In the genomic region with DNA sequence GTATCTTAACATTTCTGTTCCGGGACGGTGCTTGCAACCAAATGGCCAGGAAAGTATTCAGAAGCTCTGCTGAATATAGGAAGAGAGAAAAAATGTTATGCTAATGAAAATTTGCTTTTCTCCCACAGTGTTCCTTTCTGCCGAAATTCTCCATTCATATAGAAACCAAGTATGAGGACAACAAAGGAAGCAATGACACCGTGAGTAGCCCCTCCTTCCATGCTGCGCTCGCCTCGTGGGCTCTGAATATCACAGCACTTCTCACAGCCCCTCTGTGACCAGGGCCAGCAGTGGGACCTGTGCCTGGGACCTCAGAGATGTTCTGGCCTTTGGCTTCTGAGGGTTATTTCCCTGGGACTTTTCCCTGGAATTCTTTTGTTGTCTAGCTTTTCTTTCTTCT, we compare ENCODE assay signal across 14 cellular contexts.
DNase-seq lines count a peak whose midpoint lies in the region; ATAC-seq and TF ChIP-seq lines count a peak whose summit lies in the region.
"Had no signal": no experiment of that assay in that cellular context is flagged by ENCODE, and none has a peak within 500 bp of the region (broad histone marks: within the 10 kb centered on the region; RNA-seq: fewer than 3 reads in every experiment).

No MANE protein-coding gene starts in this region.

- H3K79me2 ChIP-seq in DOHH2 (ENCODE audit: control insufficient read depth, low read length) = no peaks in the 10 kb centered on the region

- peak overlapping the region; percentile 61 for H3K4me2 ChIP-seq in DOHH2 (ENCODE audit: low read length)

- no peak for TF ChIP-seq CTCF in DOHH2 (IDR thresholded peaks at IDR 0.05; ENCODE audit: low read depth, low read length, poor library complexity, severe bottlenecking)

- DNase-seq in immature natural killer cell (no peak), G401 (ENCODE audit: low spot score) (no peak)
- no peak for DNase-seq in activated T-helper 1 cell treated with anti-CD3 and anti-CD28 coated beads, Interleukin-12 subunit alpha, Interleukin-12 subunit beta, Interleukin-2, Interleukin-4 antibody, amounts not matched to agents 30 ng/mL and 10 ng/mL and 1 ng/mL, durations not matched to agents 14 hours and 24 hours and 36 hours (ENCODE audit: low spot score)
- DNase-seq: NCI-H1417 treated with DMSO at 0.1 percent for 48 hours, NCI-H510A, T1000 had no signal

- no peaks in the 10 kb centered on the region for H3K36me3 ChIP-seq in DOHH2 (ENCODE audit: control insufficient read depth, low read length)
- H3K36me3 ChIP-seq: prostate gland had no signal

- intact Hi-C loops in activated T-helper 1 cell treated with anti-CD3 and anti-CD28 coated beads, Interleukin-12 subunit alpha, Interleukin-12 subunit beta, Interleukin-2, Interleukin-4 antibody, amounts not matched to agents 30 ng/mL and 10 ng/mL and 1 ng/mL, durations not matched to agents 14 hours and 24 hours and 36 hours (cut with micrococcal nuclease) = no loop called here

- peaks cover 6 to 7% (median 6%) of the 10 kb centered on the region in 3 donors for H3K27me3 Mint-ChIP-seq in immature natural killer cell (ENCODE audit: low read depth in 3 of 3)
- no peaks in the 10 kb centered on the region for H3K27me3 Mint-ChIP-seq in activated T-helper 1 cell treated with anti-CD3 and anti-CD28 coated beads, Interleukin-12 subunit alpha, Interleukin-12 subunit beta, Interleukin-2, Interleukin-4 antibody, amounts not matched to agents 30 ng/mL and 10 ng/mL and 1 ng/mL, durations not matched to agents 14 hours and 24 hours and 36 hours (ENCODE audit: insufficient read depth)

- H3K4me3 ChIP-seq in DOHH2 (ENCODE audit: low read length) = peak overlapping the region; percentile 37
- H3K4me3 ChIP-seq: prostate gland had no signal

- no peaks in the 10 kb centered on the region for H4K20me1 ChIP-seq in DOHH2 (ENCODE audit: control insufficient read depth, insufficient read depth, low read depth, low read length)

- no peaks in the 10 kb centered on the region for H3K9me3 ChIP-seq in DOHH2 (ENCODE audit: control insufficient read depth, insufficient read depth, low read length)
- H3K9me3 ChIP-seq: prostate gland had no signal

- H3K36me3 Mint-ChIP-seq in immature natural killer cell = peaks cover 3 to 12% (median 4%) of the 10 kb centered on the region in 3 donors
- H3K36me3 Mint-ChIP-seq in activated T-helper 1 cell treated with anti-CD3 and anti-CD28 coated beads, Interleukin-12 subunit alpha, Interleukin-12 subunit beta, Interleukin-2, Interleukin-4 antibody, amounts not matched to agents 30 ng/mL and 10 ng/mL and 1 ng/mL, durations not matched to agents 14 hours and 24 hours and 36 hours (ENCODE audit: low read depth) = peaks cover 3% of the 10 kb centered on the region
- H3K36me3 Mint-ChIP-seq: mesothelial cell of epicardium had no signal

- H3K27ac ChIP-seq in DOHH2 (ENCODE audit: low read depth, low read length) = peak overlapping the region; percentile 22; the same call in 1 of the 2 replicates
- H3K27ac ChIP-seq: prostate gland had no signal

- H3K27ac Mint-ChIP-seq in immature natural killer cell = peak overlapping the region in 4 of 6 donors; percentile 0 to 84 (median 32)
- no peak overlapping the region for H3K27ac Mint-ChIP-seq in activated T-helper 1 cell treated with anti-CD3 and anti-CD28 coated beads, Interleukin-12 subunit alpha, Interleukin-12 subunit beta, Interleukin-2, Interleukin-4 antibody, amounts not matched to agents 30 ng/mL and 10 ng/mL and 1 ng/mL, durations not matched to agents 14 hours and 24 hours and 36 hours
- H3K27ac Mint-ChIP-seq: mesothelial cell of epicardium had no signal

- in situ Hi-C loops in G401 (cut with HindIII; ENCODE audit: low sequenced_read_pairs) = no loop called here

- no peaks in the 10 kb centered on the region for H3K27me3 ChIP-seq in DOHH2 (ENCODE audit: control insufficient read depth, low read length)

- no peak overlapping the region for H3K4me3 Mint-ChIP-seq in immature natural killer cell
- H3K4me3 Mint-ChIP-seq in activated T-helper 1 cell treated with anti-CD3 and anti-CD28 coated beads, Interleukin-12 subunit alpha, Interleukin-12 subunit beta, Interleukin-2, Interleukin-4 antibody, amounts not matched to agents 30 ng/mL and 10 ng/mL and 1 ng/mL, durations not matched to agents 14 hours and 24 hours and 36 hours = no peak overlapping the region
- H3K4me3 Mint-ChIP-seq: mesothelial cell of epicardium had no signal

- H3K4me1 Mint-ChIP-seq in immature natural killer cell = peaks cover 7 to 35% of the 10 kb centered on the region in 2 donors
- H3K4me1 Mint-ChIP-seq in activated T-helper 1 cell treated with anti-CD3 and anti-CD28 coated beads, Interleukin-12 subunit alpha, Interleukin-12 subunit beta, Interleukin-2, Interleukin-4 antibody, amounts not matched to agents 30 ng/mL and 10 ng/mL and 1 ng/mL, durations not matched to agents 14 hours and 24 hours and 36 hours (ENCODE audit: low read depth) = no peaks in the 10 kb centered on the region

- no peaks in the 10 kb centered on the region for H3K9me3 Mint-ChIP-seq in immature natural killer cell
- no peaks in the 10 kb centered on the region for H3K9me3 Mint-ChIP-seq in activated T-helper 1 cell treated with anti-CD3 and anti-CD28 coated beads, Interleukin-12 subunit alpha, Interleukin-12 subunit beta, Interleukin-2, Interleukin-4 antibody, amounts not matched to agents 30 ng/mL and 10 ng/mL and 1 ng/mL, durations not matched to agents 14 hours and 24 hours and 36 hours
- H3K9me3 Mint-ChIP-seq: mesothelial cell of epicardium had no signal

- H3K4me1 ChIP-seq in DOHH2 (ENCODE audit: control insufficient read depth, low read length) = peaks cover 65% of the 10 kb centered on the region
- H3K4me1 ChIP-seq: prostate gland had no signal

- H3K9me2 ChIP-seq in DOHH2 (replicated peaks; ENCODE audit: control insufficient read depth, low read length) = no peaks in the 10 kb centered on the region

- peaks cover 10% of the 10 kb centered on the region for H3F3A ChIP-seq in DOHH2 (ENCODE audit: control insufficient read depth, insufficient read depth)

- ATAC-seq in GM21515 (IDR thresholded peaks at IDR 0.05; ENCODE audit: unreplicated experiment) = peak; percentile 37
- ATAC-seq in esophagus mucosa = no peak
- ATAC-seq in HG03196 (IDR thresholded peaks at IDR 0.05; ENCODE audit: unreplicated experiment) = no peak
- ATAC-seq: HCT116 had no signal

TF ChIP-seq in PFSK-1, 5 proteins besides CTCF, POLR2A, EP300 and RAD21:
- TF ChIP-seq TAF1 (IDR thresholded peaks at IDR 0.05; ENCODE audit: borderline replicate concordance, insufficient read depth, low read length) = no peak
- peak; percentile 21 for TF ChIP-seq FOXP2 (optimal IDR thresholded peaks at IDR 0.05; ENCODE audit: borderline replicate concordance, extremely low read depth, extremely low read length, insufficient read depth)
- TF ChIP-seq, protein P1, sequence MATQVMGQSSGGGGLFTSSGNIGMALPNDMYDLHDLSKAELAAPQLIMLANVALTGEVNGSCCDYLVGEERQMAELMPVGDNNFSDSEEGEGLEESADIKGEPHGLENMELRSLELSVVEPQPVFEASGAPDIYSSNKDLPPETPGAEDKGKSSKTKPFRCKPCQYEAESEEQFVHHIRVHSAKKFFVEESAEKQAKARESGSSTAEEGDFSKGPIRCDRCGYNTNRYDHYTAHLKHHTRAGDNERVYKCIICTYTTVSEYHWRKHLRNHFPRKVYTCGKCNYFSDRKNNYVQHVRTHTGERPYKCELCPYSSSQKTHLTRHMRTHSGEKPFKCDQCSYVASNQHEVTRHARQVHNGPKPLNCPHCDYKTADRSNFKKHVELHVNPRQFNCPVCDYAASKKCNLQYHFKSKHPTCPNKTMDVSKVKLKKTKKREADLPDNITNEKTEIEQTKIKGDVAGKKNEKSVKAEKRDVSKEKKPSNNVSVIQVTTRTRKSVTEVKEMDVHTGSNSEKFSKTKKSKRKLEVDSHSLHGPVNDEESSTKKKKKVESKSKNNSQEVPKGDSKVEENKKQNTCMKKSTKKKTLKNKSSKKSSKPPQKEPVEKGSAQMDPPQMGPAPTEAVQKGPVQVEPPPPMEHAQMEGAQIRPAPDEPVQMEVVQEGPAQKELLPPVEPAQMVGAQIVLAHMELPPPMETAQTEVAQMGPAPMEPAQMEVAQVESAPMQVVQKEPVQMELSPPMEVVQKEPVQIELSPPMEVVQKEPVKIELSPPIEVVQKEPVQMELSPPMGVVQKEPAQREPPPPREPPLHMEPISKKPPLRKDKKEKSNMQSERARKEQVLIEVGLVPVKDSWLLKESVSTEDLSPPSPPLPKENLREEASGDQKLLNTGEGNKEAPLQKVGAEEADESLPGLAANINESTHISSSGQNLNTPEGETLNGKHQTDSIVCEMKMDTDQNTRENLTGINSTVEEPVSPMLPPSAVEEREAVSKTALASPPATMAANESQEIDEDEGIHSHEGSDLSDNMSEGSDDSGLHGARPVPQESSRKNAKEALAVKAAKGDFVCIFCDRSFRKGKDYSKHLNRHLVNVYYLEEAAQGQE (IDR thresholded peaks at IDR 0.05; ENCODE audit: insufficient read depth in 1 of 2, low read depth in 2 of 2, low read length in 2 of 2) = no peak
